31 cellular contexts compared by ENCODE assay signal in genomic region chr2:84805250-84805917, GRCh38.
DNase-seq lines count a peak whose midpoint lies in the region; ATAC-seq and TF ChIP-seq lines count a peak whose summit lies in the region.
"Had no signal": no experiment of that assay in that cellular context is flagged by ENCODE, and none has a peak within 500 bp of the region (broad histone marks: within the 10 kb centered on the region; RNA-seq: fewer than 3 reads in every experiment).

No MANE protein-coding gene starts in this region.

- no peaks in the 10 kb centered on the region for H3K36me3 Mint-ChIP-seq in MCF 10A (ENCODE audit: insufficient read depth, unreplicated experiment)
- H3K36me3 Mint-ChIP-seq in stimulated activated memory B cell treated with anti-CD40 and anti-IgM and Interleukin-4, amounts not matched to agents 10 μg/mL and 1 μg/mL and 100 μg/mL, for 72 hours = no peaks in the 10 kb centered on the region
- H3K36me3 Mint-ChIP-seq: mesothelial cell of epicardium had no signal

- H3K4me3 Mint-ChIP-seq in MCF 10A (ENCODE audit: unreplicated experiment) = no peak overlapping the region
- H3K4me3 Mint-ChIP-seq in stimulated activated memory B cell treated with anti-CD40 and anti-IgM and Interleukin-4, amounts not matched to agents 10 μg/mL and 1 μg/mL and 100 μg/mL, for 72 hours = no peak overlapping the region
- H3K4me3 Mint-ChIP-seq: activated CD8-positive, alpha-beta memory T cell treated with anti-CD3 and anti-CD28 coated beads, Interleukin-2, amount 10 ng/mL, durations not matched to agents 7 days and 5 days; activated T-cell treated with anti-CD3 and anti-CD28 coated beads, Interleukin-2, amount 50 U/mL, for 72 hours; B cell; effector memory CD8-positive, alpha-beta T cell; mesothelial cell of epicardium; natural killer cell had no signal

- POLR2A ChIA-PET in MCF 10A (lab: Yijun Ruan, JAX) = no interaction called here

- CTCF ChIA-PET in MCF 10A (lab: Yijun Ruan, JAX) (interaction anchor here (0.7 kb wide), 1 partner anchor 56 kb away, joined by 3 read pairs; no protein-coding TSS in a partner anchor), mammary epithelial cell (lab: Charles Lee; ENCODE audit: low non-redundant PET) (interaction anchor here (0.8 kb wide), 1 partner anchor 87 kb away, joined by 4 read pairs; no protein-coding TSS in a partner anchor)

- dilution Hi-C loops in mammary epithelial cell (cut with HindIII; ENCODE audit: low sequenced_read_pairs) = loop anchor here (5.0 kb wide), 1 partner anchor 72 kb away; no protein-coding TSS in a partner anchor

- H2AFZ ChIP-seq in mammary epithelial cell (ENCODE audit: low read depth, low read length) = no peak overlapping the region

- TF ChIP-seq CTCF in MCF 10A (IDR thresholded peaks at IDR 0.05; ENCODE audit: unreplicated experiment) = no peak
- TF ChIP-seq CTCF in mammary epithelial cell (conservative IDR thresholded peaks at IDR 0.05 in 1 of 2, IDR thresholded peaks at IDR 0.05 in 1 of 2; ENCODE audit: extremely low read depth in 1 of 2, insufficient read depth in 1 of 2, low read depth in 1 of 2, low read length in 2 of 2) = no peak
- TF ChIP-seq CTCF in omental fat pad (IDR thresholded peaks at IDR 0.05) = no peak
- no peak for TF ChIP-seq CTCF in foreskin keratinocyte (conservative IDR thresholded peaks at IDR 0.05)

- in situ Hi-C loops in mammary epithelial cell (cut with MboI; ENCODE audit: low sequenced_read_pairs in 2 of 2) = no loop called here

- H3K27me3 Mint-ChIP-seq in MCF 10A (ENCODE audit: insufficient read depth, unreplicated experiment) = no peaks in the 10 kb centered on the region
- no peaks in the 10 kb centered on the region for H3K27me3 Mint-ChIP-seq in stimulated activated memory B cell treated with anti-CD40 and anti-IgM and Interleukin-4, amounts not matched to agents 10 μg/mL and 1 μg/mL and 100 μg/mL, for 72 hours
- H3K27me3 Mint-ChIP-seq: activated CD8-positive, alpha-beta memory T cell treated with anti-CD3 and anti-CD28 coated beads, Interleukin-2, amount 10 ng/mL, durations not matched to agents 7 days and 5 days; effector memory CD8-positive, alpha-beta T cell had no signal

- no peaks in the 10 kb centered on the region for H4K20me1 ChIP-seq in mammary epithelial cell (ENCODE audit: insufficient read depth, low read length)

- H3K9ac ChIP-seq in mammary epithelial cell (ENCODE audit: insufficient read depth, low read length) (no peak overlapping the region), adipocyte (ENCODE audit: low read length) (no peak overlapping the region)

- no peaks in the 10 kb centered on the region for H3K9me3 Mint-ChIP-seq in MCF 10A (ENCODE audit: unreplicated experiment)
- peaks cover 6% of the 10 kb centered on the region for H3K9me3 Mint-ChIP-seq in stimulated activated memory B cell treated with anti-CD40 and anti-IgM and Interleukin-4, amounts not matched to agents 10 μg/mL and 1 μg/mL and 100 μg/mL, for 72 hours
- H3K9me3 Mint-ChIP-seq: effector memory CD8-positive, alpha-beta T cell had no signal

- no peaks in the 10 kb centered on the region for H3K36me3 ChIP-seq in mammary epithelial cell (ENCODE audit: insufficient read depth, low read length)
- H3K36me3 ChIP-seq in adipocyte (ENCODE audit: control insufficient read depth, insufficient read depth, low read length, severe bottlenecking) = no peaks in the 10 kb centered on the region
- H3K36me3 ChIP-seq: esophagus squamous epithelium, stomach, tibial artery had no signal

- ATAC-seq in omental fat pad (ENCODE audit: low FRiP score) = no peak
- ATAC-seq in stimulated activated memory B cell treated with anti-CD40 and anti-IgM and Interleukin-4, amounts not matched to agents 10 μg/mL and 1 μg/mL and 100 μg/mL, for 72 hours = no peak
- ATAC-seq in HG03442 (IDR thresholded peaks at IDR 0.05; ENCODE audit: unreplicated experiment) = no peak
- no peak for ATAC-seq in foreskin keratinocyte
- ATAC-seq: activated CD8-positive, alpha-beta memory T cell treated with anti-CD3 and anti-CD28 coated beads, Interleukin-2, amount 10 ng/mL, durations not matched to agents 7 days and 5 days; activated T-cell treated with anti-CD3 and anti-CD28 coated beads, Interleukin-2, amount 50 U/mL, for 72 hours; effector memory CD8-positive, alpha-beta T cell; left lobe of liver; natural killer cell; Right ventricle myocardium inferior; sciatic nerve had no signal

- no peak overlapping the region for H3K27ac Mint-ChIP-seq in MCF 10A (ENCODE audit: low read depth, unreplicated experiment)
- no peak overlapping the region for H3K27ac Mint-ChIP-seq in stimulated activated memory B cell treated with anti-CD40 and anti-IgM and Interleukin-4, amounts not matched to agents 10 μg/mL and 1 μg/mL and 100 μg/mL, for 72 hours
- H3K27ac Mint-ChIP-seq: activated CD8-positive, alpha-beta memory T cell treated with anti-CD3 and anti-CD28 coated beads, Interleukin-2, amount 10 ng/mL, durations not matched to agents 7 days and 5 days; activated T-cell treated with anti-CD3 and anti-CD28 coated beads, Interleukin-2, amount 50 U/mL, for 72 hours; B cell; mesothelial cell of epicardium had no signal

- DNase-seq in MCF 10A (ENCODE audit: unreplicated experiment) (peak; percentile 29), mammary epithelial cell (no peak), adipocyte (ENCODE audit: low read depth) (peak; percentile 41), fibroblast of peridontal ligament (ENCODE audit: extremely low read depth) (peak; percentile 73), omental fat pad (ENCODE audit: low spot score) (no peak), foreskin keratinocyte (no peak)
- DNase-seq: activated CD4-positive, alpha-beta T cell treated with anti-CD3 and anti-CD28 coated beads, Interleukin-2, amount 50 U/mL, for 1 hour; activated CD8-positive, alpha-beta memory T cell treated with anti-CD3 and anti-CD28 coated beads, Interleukin-2, amount 10 ng/mL, durations not matched to agents 7 days and 5 days; activated naive CD4-positive, alpha-beta T cell treated with Interleukin-2 at 50 U/mL for 16 hours; activated T-cell treated with anti-CD3 and anti-CD28 coated beads, Interleukin-2, amount 50 U/mL, for 72 hours; amniotic stem cell; DMS153; effector memory CD8-positive, alpha-beta T cell; esophagus squamous epithelium; GDM1; natural killer cell; NCI-H1417; NCI-H2081 treated with DMSO at 0.1 percent for 48 hours; NCI-H446; stimulated activated CD4-positive, alpha-beta T cell treated with anti-CD3 and anti-CD28 coated beads, Interleukin-15, amount 100 ng/mL, for 24 hours; stomach; tibial artery had no signal

- intact Hi-C loops in MCF 10A (cut with micrococcal nuclease) = no loop called here
- intact Hi-C loops in mammary epithelial cell (cut with micrococcal nuclease) = no loop called here

- no peak overlapping the region for H3K4me2 ChIP-seq in mammary epithelial cell (ENCODE audit: insufficient read depth, low read depth, low read length)

- H3K27ac ChIP-seq in mammary epithelial cell (ENCODE audit: insufficient read depth, low read depth, low read length) (no peak overlapping the region), foreskin keratinocyte (no peak overlapping the region)
- H3K27ac ChIP-seq: 22Rv1, coronary artery, esophagus squamous epithelium, stomach, tibial artery had no signal

- H3K4me1 ChIP-seq in mammary epithelial cell (ENCODE audit: insufficient read depth, low read length) = peaks cover 9% of the 10 kb centered on the region
- H3K4me1 ChIP-seq in adipocyte (ENCODE audit: control insufficient read depth, insufficient read depth, low read length) = peaks cover 25% of the 10 kb centered on the region
- no peaks in the 10 kb centered on the region for H3K4me1 ChIP-seq in foreskin keratinocyte
- H3K4me1 ChIP-seq: esophagus squamous epithelium had no signal

- H3K27me3 ChIP-seq in mammary epithelial cell (ENCODE audit: insufficient read depth, low read length) = no peaks in the 10 kb centered on the region
- H3K27me3 ChIP-seq in adipocyte (replicated peaks; ENCODE audit: control insufficient read depth, insufficient read depth, low read length) = no peaks in the 10 kb centered on the region
- no peaks in the 10 kb centered on the region for H3K27me3 ChIP-seq in foreskin keratinocyte
- H3K27me3 ChIP-seq: esophagus squamous epithelium, stomach, tibial artery had no signal

- 80% methylated on average over 1 of the region's 1 CpG for WGBS in mammary epithelial cell (ENCODE audit: low coverage, missing lambda C conversion rate)

- peaks cover 26% of the 10 kb centered on the region for H3K4me1 Mint-ChIP-seq in MCF 10A (ENCODE audit: insufficient read depth, unreplicated experiment)
- peaks cover 2% of the 10 kb centered on the region for H3K4me1 Mint-ChIP-seq in stimulated activated memory B cell treated with anti-CD40 and anti-IgM and Interleukin-4, amounts not matched to agents 10 μg/mL and 1 μg/mL and 100 μg/mL, for 72 hours
- H3K4me1 Mint-ChIP-seq: B cell, mesothelial cell of epicardium had no signal

- H3K4me3 ChIP-seq in mammary epithelial cell (replicated peaks in 1 of 3; ENCODE audit: insufficient read depth in 1 of 3, low read depth in 2 of 3, low read length in 3 of 3) = no peak overlapping the region
- H3K4me3 ChIP-seq in adipocyte (ENCODE audit: low read length) = no peak overlapping the region
- H3K4me3 ChIP-seq: coronary artery, esophagus squamous epithelium, stomach, tibial artery had no signal

- H3K9me3 ChIP-seq in mammary epithelial cell (replicated peaks; ENCODE audit: insufficient read depth, low read length) = no peaks in the 10 kb centered on the region
- peaks cover 9% of the 10 kb centered on the region for H3K9me3 ChIP-seq in adipocyte (ENCODE audit: control insufficient read depth, low read length)
- H3K9me3 ChIP-seq: esophagus squamous epithelium, tibial artery had no signal

- BruUV-seq in MCF 10A (replicated peaks; lab: Mats Ljungman, UMichigan) (no TSS peak), mammary epithelial cell (replicated peaks; lab: Mats Ljungman, UMichigan) (no TSS peak)

- no peaks in the 10 kb centered on the region for H3K79me2 ChIP-seq in mammary epithelial cell (ENCODE audit: insufficient read depth, low read length)

Comparison
In these comparisons a context has a peak if more than half of its experiments do, and no peak if none do; other contexts are left out.
1. DNase-seq: peak in MCF 10A (single experiment), adipocyte (single experiment) and fibroblast of peridontal ligament (single experiment); none in mammary epithelial cell (single experiment), omental fat pad (single experiment) and foreskin keratinocyte (0 of 2).